In the genomic region with DNA sequence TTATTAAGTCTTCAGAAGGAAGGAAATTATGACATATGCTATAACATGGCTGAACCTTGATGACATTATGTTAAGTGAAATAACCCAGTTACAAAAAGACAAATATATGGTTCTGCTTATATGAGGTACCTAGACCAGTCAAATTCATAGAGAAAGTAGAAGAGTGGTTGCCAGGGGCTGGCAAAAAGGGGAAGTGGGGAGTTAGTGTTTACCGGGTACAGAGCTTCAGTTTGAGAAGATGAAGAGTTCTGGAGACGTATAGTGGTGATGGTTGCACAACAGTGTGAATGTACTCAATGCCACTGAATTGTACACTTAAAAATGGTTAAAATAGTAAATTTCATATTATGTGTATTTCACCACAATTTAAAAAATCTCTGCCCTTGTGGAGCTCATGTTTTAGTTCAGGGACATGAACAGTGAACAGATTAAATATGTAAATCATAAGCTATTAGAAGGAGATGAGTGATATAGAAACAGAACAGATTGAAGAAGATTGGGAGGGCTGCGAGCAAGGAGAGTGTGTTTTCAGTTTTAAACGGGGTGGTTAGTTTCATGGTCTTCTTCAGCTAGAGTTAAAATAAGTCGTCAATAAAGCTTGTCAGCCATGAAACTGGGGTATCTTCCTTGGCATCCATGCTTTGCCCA, we compare ENCODE assay signal across 10 cellular contexts.
DNase-seq lines count a peak whose midpoint lies in the region; ATAC-seq, FAIRE-seq and TF ChIP-seq lines count a peak whose summit lies in the region.
"Had no signal": no experiment of that assay in that cellular context is flagged by ENCODE, and none has a peak within 500 bp of the region (broad histone marks: within the 10 kb centered on the region; RNA-seq: fewer than 3 reads in every experiment).

No MANE protein-coding gene starts in this region.

- no TSS peak for BruUV-seq in HepG2 (replicated peaks; lab: Mats Ljungman, UMichigan)

- H3K4me3 ChIP-seq in GM06990 (replicated peaks; ENCODE audit: low read depth, low read length) (no peak overlapping the region), HepG2 (replicated peaks in 1 of 3; ENCODE audit: insufficient read depth in 1 of 3, low read depth in 2 of 3, low read length in 3 of 3) (no peak overlapping the region), psoas muscle (no peak overlapping the region), right atrium auricular region (no peak overlapping the region)

- H3K27me3 ChIP-seq in GM06990 (replicated peaks; ENCODE audit: control insufficient read depth, insufficient read depth, low read length): no peaks in the 10 kb centered on the region; the same call in 1 of the 2 replicates
- no peaks in the 10 kb centered on the region for H3K27me3 ChIP-seq in HepG2 (ENCODE audit: control insufficient read depth in 1 of 2, insufficient read depth in 2 of 2, low read length in 2 of 2)
- no peaks in the 10 kb centered on the region for H3K27me3 ChIP-seq in psoas muscle (ENCODE audit: insufficient read depth in 3 of 3, low read length in 2 of 3)
- no peaks in the 10 kb centered on the region for H3K27me3 ChIP-seq in right atrium auricular region
- H3K27me3 ChIP-seq: brain microvascular endothelial cell had no signal

- POLR2A ChIA-PET in HepG2 (lab: Yijun Ruan, JAX): no interaction called here

- H3K27ac ChIP-seq in HepG2 (ENCODE audit: extremely low read length, insufficient read depth, low read length) (no peak overlapping the region), psoas muscle (no peak overlapping the region), right atrium auricular region (no peak overlapping the region)
- H3K27ac ChIP-seq: brain microvascular endothelial cell had no signal

- H2AFZ ChIP-seq in HepG2 (ENCODE audit: low read length): no peak overlapping the region

- 93% methylated on average over 5 of the region's 5 CpGs for WGBS in HepG2 (ENCODE audit: low lambda C conversion rate)
- 80 to 83% (median 82%) methylated on average over 5 of the region's 5 CpGs for WGBS in psoas muscle, 3 donors

- CTCF ChIA-PET in HepG2 (lab: Yijun Ruan, JAX; ENCODE audit: low intra/inter-chr PET ratio, low total read pairs): no interaction called here

- no peak for FAIRE-seq in HepG2 (lab: Jason Lieb, UNC)
- no peak for FAIRE-seq in HTR-8/SVneo (lab: Jason Lieb, UNC)

- no peaks in the 10 kb centered on the region for H3K9me3 ChIP-seq in HepG2 (ENCODE audit: low read length)
- no peaks in the 10 kb centered on the region for H3K9me3 ChIP-seq in psoas muscle
- no peaks in the 10 kb centered on the region for H3K9me3 ChIP-seq in right atrium auricular region

- in situ Hi-C loops in HepG2 (cut with HindIII; ENCODE audit: extremely low pct_ligation_motif_present, low pct_unique_long_range_greater_than_20kb): no loop called here

- H3K79me2 ChIP-seq in HepG2 (ENCODE audit: insufficient read depth, low read length): no peaks in the 10 kb centered on the region

- no peaks in the 10 kb centered on the region for H3K36me3 ChIP-seq in GM06990 (ENCODE audit: control insufficient read depth, insufficient read depth, low read length)
- H3K36me3 ChIP-seq in HepG2 (replicated peaks in 1 of 2; ENCODE audit: control insufficient read depth in 1 of 2, insufficient read depth in 2 of 2, low read length in 2 of 2): no peaks in the 10 kb centered on the region
- no peaks in the 10 kb centered on the region for H3K36me3 ChIP-seq in psoas muscle (ENCODE audit: insufficient read depth in 1 of 2, low read depth in 1 of 2)
- no peaks in the 10 kb centered on the region for H3K36me3 ChIP-seq in right atrium auricular region
- H3K36me3 ChIP-seq: brain microvascular endothelial cell had no signal

- no peak for TF ChIP-seq RAD21 in HepG2 (CRISPR knock-in tag; IDR thresholded peaks at IDR 0.05)

- H3K4me1 ChIP-seq in HepG2 (ENCODE audit: insufficient read depth, low read length) (peaks cover 14% of the 10 kb centered on the region), psoas muscle (no peaks in the 10 kb centered on the region), right atrium auricular region (no peaks in the 10 kb centered on the region)

- H4K20me1 ChIP-seq in HepG2 (ENCODE audit: insufficient read depth, low read length): peaks cover 2% of the 10 kb centered on the region; the same call in 1 of the 2 replicates

- H3K9ac ChIP-seq in HepG2 (ENCODE audit: insufficient read depth, low read depth, low read length): no peak overlapping the region

- ATAC-seq in GM21381 (IDR thresholded peaks at IDR 0.05; ENCODE audit: unreplicated experiment) (peak; percentile 50), HG03159 (IDR thresholded peaks at IDR 0.05; ENCODE audit: unreplicated experiment) (peak; percentile 62), HepG2 (no peak), psoas muscle (no peak)

- no peak for TF ChIP-seq CTCF in GM06990 (IDR thresholded peaks at IDR 0.05; ENCODE audit: insufficient read depth, low read length, poor library complexity, severe bottlenecking)
- no peak for TF ChIP-seq CTCF in HepG2 (CRISPR knock-in tag; IDR thresholded peaks at IDR 0.05)
- no peak for TF ChIP-seq CTCF in psoas muscle (IDR thresholded peaks at IDR 0.05)
- no peak for TF ChIP-seq CTCF in right atrium auricular region (IDR thresholded peaks at IDR 0.05)

- intact Hi-C loops in HepG2 (cut with micrococcal nuclease; ENCODE audit: unreplicated experiment) (no loop called here), psoas muscle (cut with DNase I) (loop anchor here in 1 of 2 donors (10.0 kb wide), 1 partner anchor 434 kb away; no protein-coding TSS in a partner anchor)

- DNase-seq in GM06990 (ENCODE audit: extremely low read depth, insufficient read length) (peak; percentile 17), RPMI8226 (peak; percentile 26), HepG2 (ENCODE audit: low spot score) (no peak), psoas muscle (no peak), HTR-8/SVneo (ENCODE audit: insufficient read length, low spot score) (no peak), right atrium auricular region (ENCODE audit: low spot score) (no peak)
- DNase-seq: brain microvascular endothelial cell, SHP77 had no signal

- H3K4me2 ChIP-seq in HepG2 (ENCODE audit: low read depth, low read length): no peak overlapping the region

- TF ChIP-seq EP300 in HepG2 (IDR thresholded peaks at IDR 0.05; ENCODE audit: low read depth in 2 of 2, low read length in 2 of 2) (no peak), HepG2 (CRISPR knock-in tag; IDR thresholded peaks at IDR 0.05; ENCODE audit: borderline replicate concordance) (no peak)

- TF ChIP-seq POLR2A in HepG2 (IDR thresholded peaks at IDR 0.05; ENCODE audit: insufficient read depth in 1 of 2, low read depth in 2 of 2, low read length in 2 of 2): no peak

TF ChIP-seq in HepG2, 621 proteins besides CTCF, POLR2A, EP300 and RAD21:
- TF ChIP-seq CEBPB (IDR thresholded peaks at IDR 0.05; ENCODE audit: borderline replicate concordance, low read depth, low read length): no peak
- no peak for TF ChIP-seq FOXC1 (CRISPR knock-in tag; IDR thresholded peaks at IDR 0.05; ENCODE audit: borderline replicate concordance)
- TF ChIP-seq ZNF24 (IDR thresholded peaks at IDR 0.05): no peak

Comparison
In these comparisons a context has a peak if more than half of its experiments do, and no peak if none do; other contexts are left out.
1. DNase-seq: peak in GM06990 (single experiment) and RPMI8226 (single experiment); none in HepG2 (single experiment), psoas muscle (0 of 2), HTR-8/SVneo (single experiment) and right atrium auricular region (single experiment).
2. ATAC-seq: peak in GM21381 (single experiment) and HG03159 (single experiment); none in HepG2 (single experiment) and psoas muscle (0 of 4).